8 cellular contexts compared by ENCODE assay signal in genomic region chr11:121464352-121464946, GRCh38. TPM values are rescaled to one million over a fixed set of nuclear protein-coding genes. Genes with fewer than 3 reads are reported as not detected.
DNase-seq lines count a peak whose midpoint lies in the region; ATAC-seq and TF ChIP-seq lines count a peak whose summit lies in the region.

No MANE protein-coding gene starts in this region.

- H3K9me3 Mint-ChIP-seq in activated T-helper 2 cell treated with anti-CD3 and anti-CD28 coated beads, Interferon-gamma antibody, Interleukin-2, Interleukin-4, amounts not matched to agents 10 μg/mL and 5 μg/mL and 100 μg/mL, durations not matched to agents 14 hours and 24 hours and 36 hours, result no peaks in the 10 kb centered on the region

- intact Hi-C loops in activated T-helper 2 cell treated with anti-CD3 and anti-CD28 coated beads, Interferon-gamma antibody, Interleukin-2, Interleukin-4, amounts not matched to agents 10 μg/mL and 5 μg/mL and 100 μg/mL, durations not matched to agents 14 hours and 24 hours and 36 hours (cut with micrococcal nuclease), result loop anchor here (1.0 to 10.0 kb wide), 7 partner anchors 12 to 1600 kb away; partner anchors contain the start of genes HSPA8, SORL1 and SORL1-AS1
- intact Hi-C loops in esophagus squamous epithelium (cut with DNase I), result no loop called here

- H3K9me3 ChIP-seq in MM.1S (replicated peaks; ENCODE audit: insufficient read depth, low read length) (no peaks in the 10 kb centered on the region), esophagus squamous epithelium (no peaks in the 10 kb centered on the region)

- no peak overlapping the region for H3K4me2 ChIP-seq in MM.1S (ENCODE audit: low read depth, low read length)

- no peak overlapping the region for H3K27ac ChIP-seq in MM.1S (ENCODE audit: low read length)
- H3K27ac ChIP-seq in esophagus squamous epithelium, result peak overlapping the region in 2 of 4 donors; percentile 84 to 88

- H3K27me3 ChIP-seq in GM06990 (replicated peaks; ENCODE audit: control insufficient read depth, insufficient read depth, low read length), result no peaks in the 10 kb centered on the region
- no peaks in the 10 kb centered on the region for H3K27me3 ChIP-seq in MM.1S (replicated peaks; ENCODE audit: insufficient read depth, low read length)
- H3K27me3 ChIP-seq in esophagus squamous epithelium, result peaks cover 0 to 3% (median 0%) of the 10 kb centered on the region in 4 donors

- no peaks in the 10 kb centered on the region for H3F3A ChIP-seq in MM.1S (ENCODE audit: insufficient read depth, low read length)

- H3K4me3 Mint-ChIP-seq in activated T-helper 2 cell treated with anti-CD3 and anti-CD28 coated beads, Interferon-gamma antibody, Interleukin-2, Interleukin-4, amounts not matched to agents 10 μg/mL and 5 μg/mL and 100 μg/mL, durations not matched to agents 14 hours and 24 hours and 36 hours (ENCODE audit: low read depth), result peak overlapping the region; percentile 11

- peak; percentile 85 for DNase-seq in GM06990 (ENCODE audit: extremely low read depth, insufficient read length)
- peak; percentile 73 for DNase-seq in activated T-helper 2 cell treated with anti-CD3 and anti-CD28 coated beads, Interferon-gamma antibody, Interleukin-2, Interleukin-4, amounts not matched to agents 10 μg/mL and 5 μg/mL and 100 μg/mL, durations not matched to agents 14 hours and 24 hours and 36 hours (ENCODE audit: low spot score)
- peak; percentile 65 for DNase-seq in globus pallidus (ENCODE audit: low spot score)
- DNase-seq in renal cortical epithelial cell (ENCODE audit: low read depth), result peak; percentile 86
- DNase-seq in MM.1S, result no peak
- no peak for DNase-seq in esophagus squamous epithelium (lab: John Stamatoyannopoulos, UW)

- no peak overlapping the region for H2AFZ ChIP-seq in MM.1S (ENCODE audit: low read length)

- TF ChIP-seq POLR2A in esophagus squamous epithelium (IDR thresholded peaks at IDR 0.05), result no peak

- H3K9me2 ChIP-seq in MM.1S (replicated peaks; ENCODE audit: insufficient read depth, low read length), result no peaks in the 10 kb centered on the region

- WGBS in esophagus squamous epithelium, 2 donors, result 7 to 21% methylated on average over 11 of the region's 11 CpGs

- H3K4me1 Mint-ChIP-seq in activated T-helper 2 cell treated with anti-CD3 and anti-CD28 coated beads, Interferon-gamma antibody, Interleukin-2, Interleukin-4, amounts not matched to agents 10 μg/mL and 5 μg/mL and 100 μg/mL, durations not matched to agents 14 hours and 24 hours and 36 hours (ENCODE audit: low read depth), result peaks cover 86% of the 10 kb centered on the region

- H3K27ac Mint-ChIP-seq in activated T-helper 2 cell treated with anti-CD3 and anti-CD28 coated beads, Interferon-gamma antibody, Interleukin-2, Interleukin-4, amounts not matched to agents 10 μg/mL and 5 μg/mL and 100 μg/mL, durations not matched to agents 14 hours and 24 hours and 36 hours, result peak overlapping the region; percentile 92

- no peak for TF ChIP-seq CTCF in GM06990 (IDR thresholded peaks at IDR 0.05; ENCODE audit: insufficient read depth, low read length, poor library complexity, severe bottlenecking)
- no peak for TF ChIP-seq CTCF in MM.1S (IDR thresholded peaks at IDR 0.05; ENCODE audit: low read length)
- TF ChIP-seq CTCF in esophagus squamous epithelium (IDR thresholded peaks at IDR 0.05), result no peak

- H3K4me3 ChIP-seq in GM06990 (replicated peaks; ENCODE audit: low read depth, low read length) (peak overlapping the region; percentile 20; the same call in 1 of the 2 replicates), MM.1S (ENCODE audit: low read length) (no peak overlapping the region), esophagus squamous epithelium (no peak overlapping the region)

- H3K36me3 ChIP-seq in GM06990 (ENCODE audit: control insufficient read depth, insufficient read depth, low read length) (no peaks in the 10 kb centered on the region), MM.1S (replicated peaks; ENCODE audit: insufficient read depth, low read length) (no peaks in the 10 kb centered on the region), esophagus squamous epithelium (no peaks in the 10 kb centered on the region)

- H3K27me3 Mint-ChIP-seq in activated T-helper 2 cell treated with anti-CD3 and anti-CD28 coated beads, Interferon-gamma antibody, Interleukin-2, Interleukin-4, amounts not matched to agents 10 μg/mL and 5 μg/mL and 100 μg/mL, durations not matched to agents 14 hours and 24 hours and 36 hours (ENCODE audit: low read depth), result no peaks in the 10 kb centered on the region

- no peaks in the 10 kb centered on the region for H4K20me1 ChIP-seq in MM.1S (ENCODE audit: insufficient read depth, low read length)

- peaks cover 14% of the 10 kb centered on the region for H3K36me3 Mint-ChIP-seq in activated T-helper 2 cell treated with anti-CD3 and anti-CD28 coated beads, Interferon-gamma antibody, Interleukin-2, Interleukin-4, amounts not matched to agents 10 μg/mL and 5 μg/mL and 100 μg/mL, durations not matched to agents 14 hours and 24 hours and 36 hours (ENCODE audit: low read depth)

- no peak overlapping the region for H3K9ac ChIP-seq in MM.1S (ENCODE audit: low read length)

- H3K4me1 ChIP-seq in MM.1S (ENCODE audit: low read length) (no peaks in the 10 kb centered on the region), esophagus squamous epithelium (peaks cover 41 to 60% (median 46%) of the 10 kb centered on the region in 3 donors)

- no peaks in the 10 kb centered on the region for H3K79me2 ChIP-seq in MM.1S (ENCODE audit: low read length)

- ATAC-seq in HG02870 (IDR thresholded peaks at IDR 0.05; ENCODE audit: unreplicated experiment), result peak; percentile 37

TF ChIP-seq in PFSK-1, 5 proteins besides CTCF, POLR2A, EP300 and RAD21:
- no peak for TF ChIP-seq POLR2AphosphoS5 (IDR thresholded peaks at IDR 0.05; ENCODE audit: low read depth, low read length)
- peak; percentile 97 for TF ChIP-seq FOXP2 (optimal IDR thresholded peaks at IDR 0.05; ENCODE audit: borderline replicate concordance, extremely low read depth, extremely low read length, insufficient read depth)
- TF ChIP-seq REST (IDR thresholded peaks at IDR 0.05; ENCODE audit: insufficient read depth in 1 of 2, low read depth in 2 of 2, low read length in 2 of 2), result 0 out of 4 replicates have a peak, but pooled peaks of 1 of the 2 experiments have one; percentile 19

RNA-seq across cellular contexts. Expression of gene SORL1, which starts 12.3 kb away (rescaled TPM):
- polyA plus RNA-seq in PFSK-1 (2012; ENCODE audit: insufficient read length, low read depth), result 6.1 TPM
- 20.2 and 20.3 TPM in 2 replicates for total RNA-seq in activated T-helper 2 cell treated with anti-CD3 and anti-CD28 coated beads, Interferon-gamma antibody, Interleukin-2, Interleukin-4, amounts not matched to agents 10 μg/mL and 5 μg/mL and 100 μg/mL, durations not matched to agents 14 hours and 24 hours and 36 hours
- 3.1 and 4.3 TPM in 2 replicates for total RNA-seq in renal cortical epithelial cell
- total RNA-seq in esophagus squamous epithelium, result 10 to 100 TPM in 3 of 4 donors, 1 to 10 TPM in 1; 6.8 to 19.9 (median 16.3) TPM

Comparison
In these comparisons a context has a peak if more than half of its experiments do, and no peak if none do; other contexts are left out.
1. DNase-seq: peak in GM06990 (single experiment), activated T-helper 2 cell treated with anti-CD3 and anti-CD28 coated beads, Interferon-gamma antibody, Interleukin-2, Interleukin-4, amounts not matched to agents 10 μg/mL and 5 μg/mL and 100 μg/mL, durations not matched to agents 14 hours and 24 hours and 36 hours (single experiment), globus pallidus (single experiment) and renal cortical epithelial cell (single experiment); none in MM.1S (single experiment) and esophagus squamous epithelium (single experiment).